In the genomic region with DNA sequence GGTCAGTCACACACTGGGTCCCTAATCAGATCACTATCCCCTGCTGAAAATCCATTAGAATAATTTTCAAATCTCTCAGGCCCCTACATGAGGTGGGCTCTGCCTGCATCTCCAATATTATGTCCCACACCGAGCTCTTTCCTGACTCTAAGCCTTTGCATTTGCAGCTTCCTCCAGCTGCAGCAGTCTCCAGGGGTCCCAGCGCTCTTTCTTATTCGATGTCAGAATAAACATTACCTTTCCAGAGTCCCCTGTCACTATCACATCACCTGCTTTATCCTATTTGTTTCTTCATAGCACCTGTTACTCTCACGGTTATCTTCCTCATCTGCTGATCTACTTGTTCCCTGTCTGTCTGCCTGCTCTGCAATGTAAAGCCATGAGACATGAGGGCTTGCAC, we compare ENCODE assay signal across 1 cellular context.
TF ChIP-seq lines count a peak whose summit lies in the region.

No MANE protein-coding gene starts in this region.

TF ChIP-seq in WTC11, 78 proteins besides CTCF, POLR2A, EP300 and RAD21 (continued from another document):
- TF ChIP-seq E2F4 (CRISPR knock-in tag; IDR thresholded peaks at IDR 0.05; ENCODE audit: borderline replicate concordance, low read depth) (no peak), IRF2 (CRISPR knock-in tag; IDR thresholded peaks at IDR 0.05; ENCODE audit: borderline replicate concordance, low read depth) (no peak), FOXJ3 (CRISPR knock-in tag; IDR thresholded peaks at IDR 0.05; ENCODE audit: borderline replicate concordance) (no peak), TEAD4 (CRISPR knock-in tag; IDR thresholded peaks at IDR 0.05) (no peak), GTF2I (CRISPR knock-in tag; conservative IDR thresholded peaks at IDR 0.05) (no peak), NFATC4 (CRISPR knock-in tag; IDR thresholded peaks at IDR 0.05) (no peak), AR (CRISPR knock-in tag; IDR thresholded peaks at IDR 0.05) (no peak), EMX1 (CRISPR knock-in tag; IDR thresholded peaks at IDR 0.05) (no peak), NR2C2 (CRISPR knock-in tag; IDR thresholded peaks at IDR 0.05) (no peak), USF2 (CRISPR knock-in tag; IDR thresholded peaks at IDR 0.05) (no peak)
- TF ChIP-seq, protein P1, sequence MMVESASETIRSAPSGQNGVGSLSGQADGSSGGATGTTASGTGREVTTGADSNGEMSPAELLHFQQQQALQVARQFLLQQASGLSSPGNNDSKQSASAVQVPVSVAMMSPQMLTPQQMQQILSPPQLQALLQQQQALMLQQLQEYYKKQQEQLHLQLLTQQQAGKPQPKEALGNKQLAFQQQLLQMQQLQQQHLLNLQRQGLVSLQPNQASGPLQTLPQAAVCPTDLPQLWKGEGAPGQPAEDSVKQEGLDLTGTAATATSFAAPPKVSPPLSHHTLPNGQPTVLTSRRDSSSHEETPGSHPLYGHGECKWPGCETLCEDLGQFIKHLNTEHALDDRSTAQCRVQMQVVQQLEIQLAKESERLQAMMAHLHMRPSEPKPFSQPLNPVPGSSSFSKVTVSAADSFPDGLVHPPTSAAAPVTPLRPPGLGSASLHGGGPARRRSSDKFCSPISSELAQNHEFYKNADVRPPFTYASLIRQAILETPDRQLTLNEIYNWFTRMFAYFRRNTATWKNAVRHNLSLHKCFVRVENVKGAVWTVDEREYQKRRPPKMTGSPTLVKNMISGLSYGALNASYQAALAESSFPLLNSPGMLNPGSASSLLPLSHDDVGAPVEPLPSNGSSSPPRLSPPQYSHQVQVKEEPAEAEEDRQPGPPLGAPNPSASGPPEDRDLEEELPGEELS (CRISPR knock-in tag; IDR thresholded peaks at IDR 0.05) = no peak
- TF ChIP-seq, protein P2, sequence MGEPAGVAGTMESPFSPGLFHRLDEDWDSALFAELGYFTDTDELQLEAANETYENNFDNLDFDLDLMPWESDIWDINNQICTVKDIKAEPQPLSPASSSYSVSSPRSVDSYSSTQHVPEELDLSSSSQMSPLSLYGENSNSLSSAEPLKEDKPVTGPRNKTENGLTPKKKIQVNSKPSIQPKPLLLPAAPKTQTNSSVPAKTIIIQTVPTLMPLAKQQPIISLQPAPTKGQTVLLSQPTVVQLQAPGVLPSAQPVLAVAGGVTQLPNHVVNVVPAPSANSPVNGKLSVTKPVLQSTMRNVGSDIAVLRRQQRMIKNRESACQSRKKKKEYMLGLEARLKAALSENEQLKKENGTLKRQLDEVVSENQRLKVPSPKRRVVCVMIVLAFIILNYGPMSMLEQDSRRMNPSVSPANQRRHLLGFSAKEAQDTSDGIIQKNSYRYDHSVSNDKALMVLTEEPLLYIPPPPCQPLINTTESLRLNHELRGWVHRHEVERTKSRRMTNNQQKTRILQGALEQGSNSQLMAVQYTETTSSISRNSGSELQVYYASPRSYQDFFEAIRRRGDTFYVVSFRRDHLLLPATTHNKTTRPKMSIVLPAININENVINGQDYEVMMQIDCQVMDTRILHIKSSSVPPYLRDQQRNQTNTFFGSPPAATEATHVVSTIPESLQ (CRISPR knock-in tag; IDR thresholded peaks at IDR 0.05) = no peak
- TF ChIP-seq, protein P3, sequence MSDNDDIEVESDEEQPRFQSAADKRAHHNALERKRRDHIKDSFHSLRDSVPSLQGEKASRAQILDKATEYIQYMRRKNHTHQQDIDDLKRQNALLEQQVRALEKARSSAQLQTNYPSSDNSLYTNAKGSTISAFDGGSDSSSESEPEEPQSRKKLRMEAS (CRISPR knock-in tag; IDR thresholded peaks at IDR 0.05) = no peak
- TF ChIP-seq, protein P4, sequence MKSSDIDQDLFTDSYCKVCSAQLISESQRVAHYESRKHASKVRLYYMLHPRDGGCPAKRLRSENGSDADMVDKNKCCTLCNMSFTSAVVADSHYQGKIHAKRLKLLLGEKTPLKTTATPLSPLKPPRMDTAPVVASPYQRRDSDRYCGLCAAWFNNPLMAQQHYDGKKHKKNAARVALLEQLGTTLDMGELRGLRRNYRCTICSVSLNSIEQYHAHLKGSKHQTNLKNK (CRISPR knock-in tag; IDR thresholded peaks at IDR 0.05) = no peak
- TF ChIP-seq, protein P5, sequence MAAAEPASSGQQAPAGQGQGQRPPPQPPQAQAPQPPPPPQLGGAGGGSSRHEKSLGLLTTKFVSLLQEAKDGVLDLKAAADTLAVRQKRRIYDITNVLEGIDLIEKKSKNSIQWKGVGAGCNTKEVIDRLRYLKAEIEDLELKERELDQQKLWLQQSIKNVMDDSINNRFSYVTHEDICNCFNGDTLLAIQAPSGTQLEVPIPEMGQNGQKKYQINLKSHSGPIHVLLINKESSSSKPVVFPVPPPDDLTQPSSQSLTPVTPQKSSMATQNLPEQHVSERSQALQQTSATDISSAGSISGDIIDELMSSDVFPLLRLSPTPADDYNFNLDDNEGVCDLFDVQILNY (CRISPR knock-in tag; IDR thresholded peaks at IDR 0.05) = no peak
